In the genomic region with DNA sequence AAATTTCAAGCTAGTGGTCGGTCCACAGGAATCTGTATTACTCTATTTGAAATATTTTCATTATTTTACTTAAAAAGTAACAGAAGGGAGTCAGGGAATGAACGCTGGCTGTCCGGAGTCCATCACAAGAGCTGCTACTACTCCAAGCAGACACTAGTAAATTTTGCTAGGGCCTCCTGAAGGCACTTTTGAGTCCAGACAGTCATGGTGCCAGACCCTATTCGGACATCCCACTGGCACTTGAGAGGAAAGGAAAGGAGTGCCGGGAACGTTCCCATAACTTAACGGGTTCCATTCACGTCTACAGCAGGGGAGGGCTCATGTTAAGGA, we compare ENCODE assay signal across 8 cellular contexts. TPM values are rescaled to one million over a fixed set of nuclear protein-coding genes. Genes with fewer than 3 reads are reported as not detected.
DNase-seq lines count a peak whose midpoint lies in the region; TF ChIP-seq lines count a peak whose summit lies in the region.

No MANE protein-coding gene starts in this region.

- peak overlapping the region; percentile 88 for H3K9ac ChIP-seq in iPS-20b (ENCODE audit: low read depth, low read length)

- no peaks in the 10 kb centered on the region for H3K9me3 Mint-ChIP-seq in activated CD4-positive, alpha-beta memory T cell treated with anti-CD3 and anti-CD28 coated beads, Interleukin-2, amount 10 ng/mL, durations not matched to agents 7 days and 5 days

- CTCF ChIA-PET in activated CD4-positive, alpha-beta memory T cell treated with anti-CD3 and anti-CD28 coated beads, Interleukin-2, amount 10 ng/mL, durations not matched to agents 7 days and 5 days (lab: Charles Lee) = interaction anchor here (0.9 to 5.2 kb wide), 3 partner anchors 12 to 179 kb away, joined by 3 to 46 read pairs (median 7); no protein-coding TSS in a partner anchor

- H3K36me3 ChIP-seq in BE2C = no peaks in the 10 kb centered on the region
- no peaks in the 10 kb centered on the region for H3K36me3 ChIP-seq in HAP-1 (replicated peaks)
- H3K36me3 ChIP-seq in iPS-20b (ENCODE audit: insufficient read depth, low read depth, low read length) = peaks cover 11% of the 10 kb centered on the region
- H3K36me3 ChIP-seq in testis (ENCODE audit: low read depth, missing control alignments) = no peaks in the 10 kb centered on the region

- H3K27me3 ChIP-seq in BE2C = no peaks in the 10 kb centered on the region
- H3K27me3 ChIP-seq in HAP-1 (ENCODE audit: low read depth) = no peaks in the 10 kb centered on the region
- no peaks in the 10 kb centered on the region for H3K27me3 ChIP-seq in iPS-20b (ENCODE audit: insufficient read depth, low read length)
- no peaks in the 10 kb centered on the region for H3K27me3 ChIP-seq in testis

- H3K9me3 ChIP-seq in BE2C = no peaks in the 10 kb centered on the region
- no peaks in the 10 kb centered on the region for H3K9me3 ChIP-seq in HAP-1
- H3K9me3 ChIP-seq in iPS-20b (ENCODE audit: insufficient read depth, low read depth, low read length) = no peaks in the 10 kb centered on the region
- H3K9me3 ChIP-seq in testis = no peaks in the 10 kb centered on the region

- no peak for TF ChIP-seq POLR2A in testis (IDR thresholded peaks at IDR 0.05)

- H3K4me1 ChIP-seq in BE2C (no peaks in the 10 kb centered on the region), HAP-1 (peaks cover 10% of the 10 kb centered on the region), iPS-20b (ENCODE audit: insufficient read depth, low read length) (peaks cover 7% of the 10 kb centered on the region), testis (peaks cover 4% of the 10 kb centered on the region)

- WGBS in testis, 2 donors = 9% methylated on average over 8 of the region's 8 CpGs

- H3K27ac Mint-ChIP-seq in activated CD4-positive, alpha-beta memory T cell treated with anti-CD3 and anti-CD28 coated beads, Interleukin-2, amount 10 ng/mL, durations not matched to agents 7 days and 5 days = peak overlapping the region; percentile 93

- intact Hi-C loops in testis (cut with DNase I; ENCODE audit: low total_unique reads) = no loop called here

- H3K36me3 Mint-ChIP-seq in activated CD4-positive, alpha-beta memory T cell treated with anti-CD3 and anti-CD28 coated beads, Interleukin-2, amount 10 ng/mL, durations not matched to agents 7 days and 5 days (ENCODE audit: low read depth) = peaks cover 12% of the 10 kb centered on the region

- no peak for TF ChIP-seq CTCF in BE2C (IDR thresholded peaks at IDR 0.05; ENCODE audit: low read depth, low read length)
- no peak for TF ChIP-seq CTCF in testis (IDR thresholded peaks at IDR 0.05)

- in situ Hi-C loops in HAP-1 (cut with MboI; ENCODE audit: low sequenced_read_pairs) = no loop called here

- H3K4me3 Mint-ChIP-seq in activated CD4-positive, alpha-beta memory T cell treated with anti-CD3 and anti-CD28 coated beads, Interleukin-2, amount 10 ng/mL, durations not matched to agents 7 days and 5 days = peak overlapping the region; percentile 85

- H3K4me1 Mint-ChIP-seq in activated CD4-positive, alpha-beta memory T cell treated with anti-CD3 and anti-CD28 coated beads, Interleukin-2, amount 10 ng/mL, durations not matched to agents 7 days and 5 days = peaks cover 46% of the 10 kb centered on the region

- no peaks in the 10 kb centered on the region for H3K27me3 Mint-ChIP-seq in activated CD4-positive, alpha-beta memory T cell treated with anti-CD3 and anti-CD28 coated beads, Interleukin-2, amount 10 ng/mL, durations not matched to agents 7 days and 5 days

- POLR2A ChIA-PET in activated CD4-positive, alpha-beta memory T cell treated with anti-CD3 and anti-CD28 coated beads, Interleukin-2, amount 10 ng/mL, durations not matched to agents 7 days and 5 days (lab: Charles Lee) = interaction anchor here (0.8 to 3.0 kb wide), 11 partner anchors 8 to 391 kb away, joined by 3 to 19 read pairs (median 5); partner anchors contain the start of genes ANXA4, NFU1, PCBP1 and SNRNP27

- peak overlapping the region; percentile 81 for H3K4me3 ChIP-seq in BE2C (ENCODE audit: low read depth, low read length)
- peak overlapping the region; percentile 86 for H3K4me3 ChIP-seq in HAP-1
- peak overlapping the region; percentile 88 for H3K4me3 ChIP-seq in iPS-20b (ENCODE audit: low read length)
- H3K4me3 ChIP-seq in testis = peak overlapping the region; percentile 92 to 94

- H3K27ac ChIP-seq in iPS-20b (ENCODE audit: low read length) (peak overlapping the region; percentile 59), testis (peak overlapping the region; percentile 89 to 96)

- DNase-seq in BE2C = no peak
- DNase-seq in HAP-1 (ENCODE audit: low spot score in 2 of 2) = no peak
- DNase-seq in activated CD4-positive, alpha-beta memory T cell treated with anti-CD3 and anti-CD28 coated beads, Interleukin-2, amount 10 ng/mL, durations not matched to agents 7 days and 5 days = no peak
- DNase-seq in testis = no peak
- DNase-seq in stimulated activated CD4-positive, alpha-beta T cell treated with anti-CD3 and anti-CD28 coated beads, Interleukin-4, amount 100 ng/mL, for 1 hour = no peak
- DNase-seq in NCI-H1417 treated with DMSO at 0.1 percent for 48 hours (lab: John Stamatoyannopoulos, UW) = no peak
- no peak for DNase-seq in stimulated activated CD4-positive, alpha-beta T cell treated with anti-CD3 and anti-CD28 coated beads, Interleukin-4, amount 100 ng/mL, for 4 hours

RNA-seq across cellular contexts. Expression of gene GMCL1, which starts 0.6 kb away (rescaled TPM):
- 6.6 TPM for polyA plus RNA-seq in BE2C (2012; ENCODE audit: insufficient read depth, insufficient read length, low read depth)
- total RNA-seq in activated CD4-positive, alpha-beta memory T cell treated with anti-CD3 and anti-CD28 coated beads, Interleukin-2, amount 10 ng/mL, durations not matched to agents 7 days and 5 days = 10 to 100 TPM; 30.1 to 34.8 TPM
- total RNA-seq in testis = 10 to 100 TPM; 19.9 to 27.6 TPM
- 30.5 TPM for polyA plus RNA-seq in testis (ENCODE audit: insufficient read depth, low read depth, low replicate concordance)
